In genomic region chr3:77045686-77046085, GRCh38 we compare ENCODE assay signal across 21 cellular contexts. TPM values are rescaled to one million over a fixed set of nuclear protein-coding genes. Genes with fewer than 3 reads are reported as not detected.
"Had no signal": no experiment of that assay in that cellular context is flagged by ENCODE, and none has a peak within 500 bp of the region (broad histone marks: within the 10 kb centered on the region; RNA-seq: fewer than 3 reads in every experiment).

No MANE protein-coding gene starts in this region.

- DNase-seq: colonic mucosa; cortex of kidney; effector CD8-positive, alpha-beta T cell; effector memory CD8-positive, alpha-beta T cell; endodermal cell; foreskin keratinocyte; head of caudate nucleus; heart right ventricle; hippocampal formation; left cardiac atrium; left lung; left ventricle myocardium superior; lower lobe of right lung; mesenchymal stem cell; mucosa of descending colon had no signal

- H3K27ac Mint-ChIP-seq: dendritic cell treated with granulocyte-macrophage colony-stimulating factor and Interleukin-4, amounts not matched to agents 40 ng/mL and 50 ng/mL, for 4 days; effector memory CD8-positive, alpha-beta T cell; endodermal cell; mesothelial cell of epicardium had no signal

- H3K36me3 Mint-ChIP-seq: mesothelial cell of epicardium had no signal

- H3K4me3 Mint-ChIP-seq: dendritic cell treated with granulocyte-macrophage colony-stimulating factor and Interleukin-4, amounts not matched to agents 40 ng/mL and 50 ng/mL, for 4 days; effector memory CD8-positive, alpha-beta T cell; endodermal cell; mesothelial cell of epicardium had no signal

- H3K36me3 ChIP-seq: colonic mucosa, esophagus muscularis mucosa, gastroesophageal sphincter, heart right ventricle, left lung, lower lobe of right lung had no signal

- H3K27ac ChIP-seq: colonic mucosa, esophagus muscularis mucosa, foreskin keratinocyte, gastroesophageal sphincter, heart right ventricle, left lung, lower lobe of right lung had no signal

- H3K9me3 Mint-ChIP-seq: dendritic cell treated with granulocyte-macrophage colony-stimulating factor and Interleukin-4, amounts not matched to agents 40 ng/mL and 50 ng/mL, for 4 days; endodermal cell had no signal

- H3K4me3 ChIP-seq: colonic mucosa, esophagus muscularis mucosa, gastroesophageal sphincter, heart right ventricle, left lung, lower lobe of right lung, mucosa of descending colon had no signal

- H3K9me3 ChIP-seq: colonic mucosa, esophagus muscularis mucosa, gastroesophageal sphincter, heart right ventricle, left lung, lower lobe of right lung, mucosa of descending colon had no signal

- ATAC-seq: effector memory CD8-positive, alpha-beta T cell; foreskin keratinocyte; gastroesophageal sphincter; heart right ventricle; left cardiac atrium; left lung; left ventricle myocardium superior; lower lobe of right lung; mucosa of descending colon had no signal

- H3K4me1 ChIP-seq: colonic mucosa, esophagus muscularis mucosa, foreskin keratinocyte, heart right ventricle, left lung, lower lobe of right lung had no signal

RNA-seq across cellular contexts. Expression of gene ROBO2, which starts 5.8 kb away (rescaled TPM):
- total RNA-seq: lung microvascular endothelial cell, myocyte had no signal
